In genomic region chr2:9984217-9984739, GRCh38 we compare ENCODE assay signal across 8 cellular contexts. TPM values are rescaled to one million over a fixed set of nuclear protein-coding genes. Genes with fewer than 3 reads are reported as not detected.
DNase-seq lines count a peak whose midpoint lies in the region; ATAC-seq and TF ChIP-seq lines count a peak whose summit lies in the region.

No MANE protein-coding gene starts in this region.

- H3K9me3 ChIP-seq in upper lobe of right lung, result no peaks in the 10 kb centered on the region

- peaks cover 11% of the 10 kb centered on the region for H3K4me1 ChIP-seq in upper lobe of right lung

- TF ChIP-seq CTCF in upper lobe of right lung (IDR thresholded peaks at IDR 0.05), result peak; percentile 82

- intact Hi-C loops in upper lobe of right lung (cut with DNase I), result loop anchor here (10.0 kb wide), 1 partner anchor 61 kb away; the partner anchor contains the start of gene KLF11

- H3K27ac ChIP-seq in upper lobe of right lung, result peak overlapping the region; percentile 25

- peak; percentile 28 to 45 for DNase-seq in NCI-H2081 (lab: John Stamatoyannopoulos, UW)
- DNase-seq in NCI-H2081 treated with DMSO at 0.1 percent for 48 hours (lab: John Stamatoyannopoulos, UW), result no peak
- DNase-seq in HT1080 (ENCODE audit: low read depth), result peak; percentile 49
- DNase-seq in RPMI7951 (ENCODE audit: low read depth), result peak; percentile 56
- DNase-seq in ecto neural progenitor cell (ENCODE audit: low spot score), result peak; percentile 43
- peak; percentile 57 to 67 for DNase-seq in lung microvascular endothelial cell (ENCODE audit: low read depth in 2 of 2)
- DNase-seq in upper lobe of right lung, result no peak

- ATAC-seq in upper lobe of right lung (peak; percentile 88), GM19023 (IDR thresholded peaks at IDR 0.05; ENCODE audit: unreplicated experiment) (no peak)

- H3K4me3 ChIP-seq in upper lobe of right lung, result no peak overlapping the region

- H3K27me3 ChIP-seq in upper lobe of right lung, result no peaks in the 10 kb centered on the region

- no peaks in the 10 kb centered on the region for H3K36me3 ChIP-seq in upper lobe of right lung

RNA-seq across cellular contexts. Expression of gene GRHL1, which starts 32.8 kb away (rescaled TPM):
- total RNA-seq in HT1080 (2014; rRNA removed; shearing (Covaris generic)), result 0.11 and 0.17 TPM in 2 replicates
- polyA plus RNA-seq in HT1080 (2015; cell fraction: cytosol; rRNA removed), result 0.06 and 0.42 TPM in 2 replicates
- 0.44 and 0.53 TPM in 2 replicates for polyA plus RNA-seq in HT1080 (2015; cell fraction: nucleus; rRNA removed)
- 0.36 and 0.68 TPM in 2 replicates for total RNA-seq in RPMI7951 (2014; rRNA removed; shearing (Covaris generic))
- total RNA-seq in lung microvascular endothelial cell (0.22 and 0.40 TPM in 2 replicates), upper lobe of right lung (2.7 TPM)

RNA-seq across cellular contexts. Expression of gene KLF11, which starts 59.1 kb away (rescaled TPM):
- 2.9 and 3.7 TPM in 2 replicates for total RNA-seq in HT1080 (2014; rRNA removed; shearing (Covaris generic))
- 6.3 and 7.4 TPM in 2 replicates for polyA plus RNA-seq in HT1080 (2015; cell fraction: cytosol; rRNA removed)
- polyA plus RNA-seq in HT1080 (2015; cell fraction: nucleus; rRNA removed), result 4.1 and 5.1 TPM in 2 replicates
- 2.4 and 3.0 TPM in 2 replicates for total RNA-seq in RPMI7951 (2014; rRNA removed; shearing (Covaris generic))
- 3.9 and 7.3 TPM in 2 replicates for total RNA-seq in lung microvascular endothelial cell
- total RNA-seq in upper lobe of right lung, result 45.6 TPM

Comparison
In these comparisons a context has a peak if more than half of its experiments do, and no peak if none do; other contexts are left out.
1. DNase-seq: peak in NCI-H2081 (2 of 2), HT1080 (single experiment), RPMI7951 (single experiment), ecto neural progenitor cell (single experiment) and lung microvascular endothelial cell (2 of 2); none in NCI-H2081 treated with DMSO at 0.1 percent for 48 hours (single experiment) and upper lobe of right lung (single experiment).